8 cellular contexts compared by ENCODE assay signal in genomic region chr11:6438979-6439571, GRCh38.
DNase-seq lines count a peak whose midpoint lies in the region; ATAC-seq and TF ChIP-seq lines count a peak whose summit lies in the region.

No MANE protein-coding gene starts in this region.

- CTCF ChIA-PET in RWPE1 (lab: Yijun Ruan, JAX): interaction anchor here (0.6 to 1.6 kb wide), 9 partner anchors 35 to 1824 kb away, joined by 3 to 7 read pairs (median 3); no protein-coding TSS in a partner anchor

- POLR2A ChIA-PET in RWPE1 (lab: Yijun Ruan, JAX; ENCODE audit: low non-redundant PET): no interaction called here

- TF ChIP-seq CTCF in RWPE1 (conservative IDR thresholded peaks at IDR 0.05; ENCODE audit: low read depth) (peak; percentile 55), brain microvascular endothelial cell (IDR thresholded peaks at IDR 0.05; ENCODE audit: low read depth, low read length, missing control alignments) (peak; percentile 92)

- peak; percentile 71 for DNase-seq in ELF-1 (ENCODE audit: low read depth, low spot score)
- DNase-seq in Kasumi-1 (lab: John Stamatoyannopoulos, UW): peak; percentile 56 to 59
- peak; percentile 36 for DNase-seq in RWPE1 (ENCODE audit: low spot score)
- peak; percentile 35 for DNase-seq in brain microvascular endothelial cell
- DNase-seq in iPS-NIHi7 (ENCODE audit: extremely low spot score): peak; percentile 84
- DNase-seq in stimulated activated CD4-positive, alpha-beta T cell treated with anti-CD3 and anti-CD28 coated beads, Interleukin-2, amount 100 ng/mL, for 24 hours: peak; percentile 30 to 43

- no peak overlapping the region for H3K4me3 ChIP-seq in brain microvascular endothelial cell (ENCODE audit: low read depth, low read length)

- H3K27ac ChIP-seq in RWPE1 (no peak overlapping the region), brain microvascular endothelial cell (no peak overlapping the region)

- H3K36me3 ChIP-seq in brain microvascular endothelial cell (replicated peaks): no peaks in the 10 kb centered on the region

- ATAC-seq in GM21529 (IDR thresholded peaks at IDR 0.05; ENCODE audit: unreplicated experiment): no peak
- ATAC-seq in GM18502 (IDR thresholded peaks at IDR 0.05; ENCODE audit: poor library complexity, unreplicated experiment): no peak

- in situ Hi-C loops in brain microvascular endothelial cell (cut with HindIII; ENCODE audit: low pct_ligation_motif_present, low sequenced_read_pairs): no loop called here

- no peaks in the 10 kb centered on the region for H3K27me3 ChIP-seq in brain microvascular endothelial cell (replicated peaks)
